In the genomic region with DNA sequence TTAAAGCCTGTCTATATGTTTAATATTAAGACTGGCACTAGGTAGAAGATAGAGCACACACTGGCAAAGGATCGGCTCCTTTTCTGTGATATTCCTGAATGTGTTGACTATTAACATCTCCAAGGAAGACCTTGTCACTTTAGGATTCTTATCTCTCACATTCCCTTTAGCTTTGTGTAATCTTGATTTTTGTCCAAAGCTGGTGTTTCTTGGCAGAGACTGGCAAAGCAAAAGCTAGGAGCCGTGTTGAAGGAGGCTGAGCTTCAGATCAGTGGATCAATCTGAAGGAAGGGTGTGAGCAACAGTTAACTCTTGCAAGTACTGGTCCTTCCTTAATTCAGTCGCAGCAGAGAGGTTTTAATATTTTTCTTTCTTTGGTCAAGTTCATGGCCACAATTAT, we compare ENCODE assay signal across 17 cellular contexts.
"Had no signal": no experiment of that assay in that cellular context is flagged by ENCODE, and none has a peak within 500 bp of the region (broad histone marks: within the 10 kb centered on the region; RNA-seq: fewer than 3 reads in every experiment).

No MANE protein-coding gene starts in this region.

- H3K4me1 ChIP-seq: left lung had no signal

- H3K4me1 Mint-ChIP-seq: naive B cell had no signal

- DNase-seq: activated CD4-positive, alpha-beta T cell treated with anti-CD3 and anti-CD28 coated beads, Interleukin-2, amount 50 U/mL, for 1 hour; activated naive CD4-positive, alpha-beta T cell treated with Interleukin-2 at 50 U/mL for 16 hours; erythroblast; hippocampal formation; kidney; left lung; naive B cell; small intestine; stimulated activated CD4-positive, alpha-beta T cell treated with anti-CD3 and anti-CD28 coated beads, Interleukin-4, amount 100 ng/mL, for 4 hours; stimulated activated CD8-positive, alpha-beta memory T cell treated with anti-CD3 and anti-CD28 coated beads, Interleukin-4, amount 100 ng/mL, for 48 hours; stimulated activated naive CD4-positive, alpha-beta T cell treated with Interleukin-2 at 50 U/mL for 16 hours; upper lobe of left lung had no signal

- H3K36me3 Mint-ChIP-seq: naive B cell had no signal

- H3K36me3 ChIP-seq: cardiac muscle cell, left lung, right atrium auricular region, upper lobe of left lung had no signal

- H3K4me3 Mint-ChIP-seq: endodermal cell; naive B cell; T-helper 2 cell treated with Interferon-gamma antibody and Interleukin-4, amounts not matched to agents 5 μg/mL and 100 μg/mL, for 36 hours had no signal

- H3K4me3 ChIP-seq: cardiac muscle cell, left lung, right atrium auricular region, upper lobe of left lung had no signal

- ATAC-seq: left lung had no signal

- H3K9me3 ChIP-seq: right atrium auricular region, upper lobe of left lung had no signal

- FAIRE-seq: kidney, small intestine had no signal

- H3K27ac ChIP-seq: cardiac muscle cell, left lung, right atrium auricular region, upper lobe of left lung had no signal

- H3K27me3 ChIP-seq: cardiac muscle cell, left lung, right atrium auricular region, upper lobe of left lung had no signal

- H3K27ac Mint-ChIP-seq: endodermal cell; naive B cell; progenitor cell of endocrine pancreas; T-helper 2 cell treated with Interferon-gamma antibody and Interleukin-4, amounts not matched to agents 5 μg/mL and 100 μg/mL, for 36 hours had no signal
